In the genomic region with DNA sequence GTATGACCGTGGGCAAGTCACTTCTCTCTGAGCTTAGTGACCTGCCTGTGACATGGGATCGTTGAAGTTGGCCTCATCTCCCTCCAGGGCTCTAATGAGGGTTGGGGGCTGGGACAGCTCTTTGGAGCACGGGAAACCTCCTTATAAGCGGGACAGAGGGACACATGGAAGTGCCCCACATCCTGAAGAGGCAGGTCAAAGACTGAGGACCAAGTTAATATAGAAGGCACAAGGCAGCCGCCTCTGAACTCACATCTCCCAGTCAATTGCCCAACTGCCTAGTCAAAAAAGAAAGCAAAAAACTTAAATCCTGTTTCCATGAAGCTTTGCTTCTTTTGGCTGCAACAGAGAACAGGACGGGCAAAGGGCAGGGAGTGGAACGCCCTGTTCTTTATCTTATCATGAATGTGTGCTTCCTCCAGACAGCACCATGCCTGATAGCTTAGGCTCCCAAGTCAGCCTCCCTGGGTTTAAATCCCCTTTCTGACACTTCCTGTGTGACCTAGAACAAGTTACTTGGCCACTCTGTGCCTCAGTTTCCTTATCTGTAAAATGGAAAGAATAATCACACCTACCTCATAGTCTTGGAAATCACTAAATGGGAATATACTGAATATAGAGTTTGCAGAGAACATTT, we compare ENCODE assay signal across 1 cellular context.
TF ChIP-seq lines count a peak whose summit lies in the region.

No MANE protein-coding gene starts in this region.

TF ChIP-seq in K562, 482 proteins besides CTCF, POLR2A, EP300 and RAD21 (continued from another document):
- TF ChIP-seq E2F8 (IDR thresholded peaks at IDR 0.05; ENCODE audit: low read depth, partially characterized antibody) = no peak
- no peak for TF ChIP-seq RBM15 (IDR thresholded peaks at IDR 0.05; ENCODE audit: insufficient read depth, low read length)
- no peak for TF ChIP-seq PHB (CRISPR knock-in tag; IDR thresholded peaks at IDR 0.05)
- no peak for TF ChIP-seq COPS2 (conservative IDR thresholded peaks at IDR 0.05)
- TF ChIP-seq SP1 (CRISPR knock-in tag; IDR thresholded peaks at IDR 0.05) = no peak
- no peak for TF ChIP-seq ZNF263 (CRISPR knock-in tag; IDR thresholded peaks at IDR 0.05; ENCODE audit: borderline replicate concordance)
- TF ChIP-seq TAF7 (tag; IDR thresholded peaks at IDR 0.05) = no peak
- TF ChIP-seq PHF8 (IDR thresholded peaks at IDR 0.05; ENCODE audit: borderline replicate concordance, low read length) = no peak
- peak; percentile 92 for TF ChIP-seq BCOR (IDR thresholded peaks at IDR 0.05)
- TF ChIP-seq HNRNPUL1 (IDR thresholded peaks at IDR 0.05; ENCODE audit: low read length) = no peak
- no peak for TF ChIP-seq ZNF121 (CRISPR knock-in tag; conservative IDR thresholded peaks at IDR 0.05)
- TF ChIP-seq, protein P1, sequence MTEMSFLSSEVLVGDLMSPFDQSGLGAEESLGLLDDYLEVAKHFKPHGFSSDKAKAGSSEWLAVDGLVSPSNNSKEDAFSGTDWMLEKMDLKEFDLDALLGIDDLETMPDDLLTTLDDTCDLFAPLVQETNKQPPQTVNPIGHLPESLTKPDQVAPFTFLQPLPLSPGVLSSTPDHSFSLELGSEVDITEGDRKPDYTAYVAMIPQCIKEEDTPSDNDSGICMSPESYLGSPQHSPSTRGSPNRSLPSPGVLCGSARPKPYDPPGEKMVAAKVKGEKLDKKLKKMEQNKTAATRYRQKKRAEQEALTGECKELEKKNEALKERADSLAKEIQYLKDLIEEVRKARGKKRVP (CRISPR knock-in tag; IDR thresholded peaks at IDR 0.05) = no peak
- TF ChIP-seq NR3C1 (CRISPR knock-in tag; IDR thresholded peaks at IDR 0.05) = no peak
- TF ChIP-seq IRF1 (CRISPR knock-in tag; IDR thresholded peaks at IDR 0.05; ENCODE audit: borderline replicate concordance) = no peak
- TF ChIP-seq SRSF3 (IDR thresholded peaks at IDR 0.05; ENCODE audit: insufficient read depth, low read length) = no peak
- TF ChIP-seq, protein P2, sequence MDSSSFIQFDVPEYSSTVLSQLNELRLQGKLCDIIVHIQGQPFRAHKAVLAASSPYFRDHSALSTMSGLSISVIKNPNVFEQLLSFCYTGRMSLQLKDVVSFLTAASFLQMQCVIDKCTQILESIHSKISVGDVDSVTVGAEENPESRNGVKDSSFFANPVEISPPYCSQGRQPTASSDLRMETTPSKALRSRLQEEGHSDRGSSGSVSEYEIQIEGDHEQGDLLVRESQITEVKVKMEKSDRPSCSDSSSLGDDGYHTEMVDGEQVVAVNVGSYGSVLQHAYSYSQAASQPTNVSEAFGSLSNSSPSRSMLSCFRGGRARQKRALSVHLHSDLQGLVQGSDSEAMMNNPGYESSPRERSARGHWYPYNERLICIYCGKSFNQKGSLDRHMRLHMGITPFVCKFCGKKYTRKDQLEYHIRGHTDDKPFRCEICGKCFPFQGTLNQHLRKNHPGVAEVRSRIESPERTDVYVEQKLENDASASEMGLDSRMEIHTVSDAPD (CRISPR knock-in tag; IDR thresholded peaks at IDR 0.05) = no peak
- no peak for TF ChIP-seq ZKSCAN3 (CRISPR knock-in tag; IDR thresholded peaks at IDR 0.05)
- no peak for TF ChIP-seq ZBTB7A (IDR thresholded peaks at IDR 0.05; ENCODE audit: borderline replicate concordance, control insufficient read depth, low read depth, low read length)
- no peak for TF ChIP-seq NFE2L1 (tag; IDR thresholded peaks at IDR 0.05; ENCODE audit: borderline replicate concordance, low read depth)
- TF ChIP-seq KLF6 (CRISPR knock-in tag; IDR thresholded peaks at IDR 0.05; ENCODE audit: borderline replicate concordance) = no peak
- TF ChIP-seq CBX8 (IDR thresholded peaks at IDR 0.05; ENCODE audit: borderline replicate concordance, extremely low read depth, low read depth, low read length, poor library complexity, severe bottlenecking) = no peak
- no peak for TF ChIP-seq HCFC1 (IDR thresholded peaks at IDR 0.05; ENCODE audit: low read depth, low read length)
- TF ChIP-seq, protein P3, sequence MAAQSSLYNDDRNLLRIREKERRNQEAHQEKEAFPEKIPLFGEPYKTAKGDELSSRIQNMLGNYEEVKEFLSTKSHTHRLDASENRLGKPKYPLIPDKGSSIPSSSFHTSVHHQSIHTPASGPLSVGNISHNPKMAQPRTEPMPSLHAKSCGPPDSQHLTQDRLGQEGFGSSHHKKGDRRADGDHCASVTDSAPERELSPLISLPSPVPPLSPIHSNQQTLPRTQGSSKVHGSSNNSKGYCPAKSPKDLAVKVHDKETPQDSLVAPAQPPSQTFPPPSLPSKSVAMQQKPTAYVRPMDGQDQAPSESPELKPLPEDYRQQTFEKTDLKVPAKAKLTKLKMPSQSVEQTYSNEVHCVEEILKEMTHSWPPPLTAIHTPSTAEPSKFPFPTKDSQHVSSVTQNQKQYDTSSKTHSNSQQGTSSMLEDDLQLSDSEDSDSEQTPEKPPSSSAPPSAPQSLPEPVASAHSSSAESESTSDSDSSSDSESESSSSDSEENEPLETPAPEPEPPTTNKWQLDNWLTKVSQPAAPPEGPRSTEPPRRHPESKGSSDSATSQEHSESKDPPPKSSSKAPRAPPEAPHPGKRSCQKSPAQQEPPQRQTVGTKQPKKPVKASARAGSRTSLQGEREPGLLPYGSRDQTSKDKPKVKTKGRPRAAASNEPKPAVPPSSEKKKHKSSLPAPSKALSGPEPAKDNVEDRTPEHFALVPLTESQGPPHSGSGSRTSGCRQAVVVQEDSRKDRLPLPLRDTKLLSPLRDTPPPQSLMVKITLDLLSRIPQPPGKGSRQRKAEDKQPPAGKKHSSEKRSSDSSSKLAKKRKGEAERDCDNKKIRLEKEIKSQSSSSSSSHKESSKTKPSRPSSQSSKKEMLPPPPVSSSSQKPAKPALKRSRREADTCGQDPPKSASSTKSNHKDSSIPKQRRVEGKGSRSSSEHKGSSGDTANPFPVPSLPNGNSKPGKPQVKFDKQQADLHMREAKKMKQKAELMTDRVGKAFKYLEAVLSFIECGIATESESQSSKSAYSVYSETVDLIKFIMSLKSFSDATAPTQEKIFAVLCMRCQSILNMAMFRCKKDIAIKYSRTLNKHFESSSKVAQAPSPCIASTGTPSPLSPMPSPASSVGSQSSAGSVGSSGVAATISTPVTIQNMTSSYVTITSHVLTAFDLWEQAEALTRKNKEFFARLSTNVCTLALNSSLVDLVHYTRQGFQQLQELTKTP (IDR thresholded peaks at IDR 0.05; ENCODE audit: low read depth in 1 of 2, partially characterized antibody in 2 of 2) = no peak
- no peak for TF ChIP-seq MBD2 (IDR thresholded peaks at IDR 0.05; ENCODE audit: borderline replicate concordance, low read depth)
- TF ChIP-seq SPI1 (IDR thresholded peaks at IDR 0.05; ENCODE audit: borderline replicate concordance, low read depth, low read length) = no peak
- TF ChIP-seq, protein P4, sequence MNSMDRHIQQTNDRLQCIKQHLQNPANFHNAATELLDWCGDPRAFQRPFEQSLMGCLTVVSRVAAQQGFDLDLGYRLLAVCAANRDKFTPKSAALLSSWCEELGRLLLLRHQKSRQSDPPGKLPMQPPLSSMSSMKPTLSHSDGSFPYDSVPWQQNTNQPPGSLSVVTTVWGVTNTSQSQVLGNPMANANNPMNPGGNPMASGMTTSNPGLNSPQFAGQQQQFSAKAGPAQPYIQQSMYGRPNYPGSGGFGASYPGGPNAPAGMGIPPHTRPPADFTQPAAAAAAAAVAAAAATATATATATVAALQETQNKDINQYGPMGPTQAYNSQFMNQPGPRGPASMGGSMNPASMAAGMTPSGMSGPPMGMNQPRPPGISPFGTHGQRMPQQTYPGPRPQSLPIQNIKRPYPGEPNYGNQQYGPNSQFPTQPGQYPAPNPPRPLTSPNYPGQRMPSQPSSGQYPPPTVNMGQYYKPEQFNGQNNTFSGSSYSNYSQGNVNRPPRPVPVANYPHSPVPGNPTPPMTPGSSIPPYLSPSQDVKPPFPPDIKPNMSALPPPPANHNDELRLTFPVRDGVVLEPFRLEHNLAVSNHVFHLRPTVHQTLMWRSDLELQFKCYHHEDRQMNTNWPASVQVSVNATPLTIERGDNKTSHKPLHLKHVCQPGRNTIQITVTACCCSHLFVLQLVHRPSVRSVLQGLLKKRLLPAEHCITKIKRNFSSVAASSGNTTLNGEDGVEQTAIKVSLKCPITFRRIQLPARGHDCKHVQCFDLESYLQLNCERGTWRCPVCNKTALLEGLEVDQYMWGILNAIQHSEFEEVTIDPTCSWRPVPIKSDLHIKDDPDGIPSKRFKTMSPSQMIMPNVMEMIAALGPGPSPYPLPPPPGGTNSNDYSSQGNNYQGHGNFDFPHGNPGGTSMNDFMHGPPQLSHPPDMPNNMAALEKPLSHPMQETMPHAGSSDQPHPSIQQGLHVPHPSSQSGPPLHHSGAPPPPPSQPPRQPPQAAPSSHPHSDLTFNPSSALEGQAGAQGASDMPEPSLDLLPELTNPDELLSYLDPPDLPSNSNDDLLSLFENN (IDR thresholded peaks at IDR 0.05; ENCODE audit: low read depth in 2 of 2, low read length in 2 of 2) = no peak
- TF ChIP-seq ZC3H11A (IDR thresholded peaks at IDR 0.05; ENCODE audit: low read depth, low read length) = no peak
- no peak for TF ChIP-seq SREBF2 (CRISPR knock-in tag; IDR thresholded peaks at IDR 0.05)
- no peak for TF ChIP-seq ZNF354B (CRISPR knock-in tag; IDR thresholded peaks at IDR 0.05)
- peak; percentile 90 for TF ChIP-seq RBM25 (IDR thresholded peaks at IDR 0.05; ENCODE audit: low read depth, low read length, severe bottlenecking)
- TF ChIP-seq SRSF7 (optimal IDR thresholded peaks at IDR 0.05; ENCODE audit: low read depth, low read length) = no peak
- TF ChIP-seq NCOA6 (IDR thresholded peaks at IDR 0.05) = no peak
- TF ChIP-seq BRD9 (IDR thresholded peaks at IDR 0.05; ENCODE audit: low read depth, partially characterized antibody) = no peak
- TF ChIP-seq ZNF165 (CRISPR knock-in tag; IDR thresholded peaks at IDR 0.05; ENCODE audit: borderline replicate concordance) = no peak
